In genomic region chr11:32870676-32871075, GRCh38 we compare ENCODE assay signal across 9 cellular contexts. TPM values are rescaled to one million over a fixed set of nuclear protein-coding genes. Genes with fewer than 3 reads are reported as not detected.
A peak's percentile ranks its signal among the peaks of the same experiment; 100 is the strongest.
DNase-seq lines count a peak whose midpoint lies in the region; ATAC-seq and TF ChIP-seq lines count a peak whose summit lies in the region.
"Had no signal": no experiment of that assay in that cellular context is flagged by ENCODE, and none has a peak within 500 bp of the region (broad histone marks: within the 10 kb centered on the region; RNA-seq: fewer than 3 reads in every experiment).

No MANE protein-coding gene starts in this region.

- H3K27me3 Mint-ChIP-seq in T-helper 17 cell, result peaks cover 20% of the 10 kb centered on the region

- DNase-seq in AG04450 (ENCODE audit: low read depth, low spot score) (no peak), GM13976 (ENCODE audit: low spot score) (peak; percentile 27), T-helper 17 cell (no peak), fibroblast of pulmonary artery (ENCODE audit: low read depth) (peak; percentile 8), left lung (no peak), medulla oblongata (ENCODE audit: extremely low spot score) (no peak), left ventricle myocardium superior (no peak)

- ATAC-seq in T-helper 17 cell, result peak; percentile 54
- no peak for ATAC-seq in left lung
- ATAC-seq in GM21423 (IDR thresholded peaks at IDR 0.05; ENCODE audit: unreplicated experiment), result no peak
- ATAC-seq in left ventricle myocardium superior, result no peak

- intact Hi-C loops in left lung (cut with DNase I), result no loop called here
- intact Hi-C loops in left ventricle myocardium superior (cut with micrococcal nuclease), result no loop called here

- CTCF ChIA-PET in AG04450 (lab: Charles Lee), result interaction anchor here (0.6 to 1.0 kb wide), 2 partner anchors 26 to 62 kb away, joined by 3 to 4 read pairs; no protein-coding TSS in a partner anchor

- peaks cover 4% of the 10 kb centered on the region for H3K27me3 ChIP-seq in AG04450 (ENCODE audit: control insufficient read depth, insufficient read depth, low read length)
- H3K27me3 ChIP-seq in left lung, result no peaks in the 10 kb centered on the region

- H3K4me1 Mint-ChIP-seq in T-helper 17 cell, result no peaks in the 10 kb centered on the region

- H3K27ac Mint-ChIP-seq in T-helper 17 cell, result no peak overlapping the region

- no peak overlapping the region for H3K27ac ChIP-seq in AG04450 (ENCODE audit: low read depth, low read length)
- no peak overlapping the region for H3K27ac ChIP-seq in left lung

- H3K4me1 ChIP-seq in left lung, result no peaks in the 10 kb centered on the region

- no peak overlapping the region for H3K4me3 ChIP-seq in AG04450 (ENCODE audit: low read depth, low read length)
- no peak overlapping the region for H3K4me3 ChIP-seq in fibroblast of pulmonary artery (replicated peaks; ENCODE audit: low read depth, low read length)
- no peak overlapping the region for H3K4me3 ChIP-seq in left lung

- POLR2A ChIA-PET in AG04450 (lab: Yijun Ruan, JAX), result no interaction called here

- no peaks in the 10 kb centered on the region for H3K36me3 ChIP-seq in left lung

- no peak overlapping the region for H3K4me3 Mint-ChIP-seq in T-helper 17 cell

- in situ Hi-C loops in GM13976 (cut with MboI; ENCODE audit: low sequenced_read_pairs, unreplicated experiment), result no loop called here

- peak; percentile 43 for TF ChIP-seq CTCF in AG04450 (IDR thresholded peaks at IDR 0.05; ENCODE audit: low read depth, low read length)
- TF ChIP-seq CTCF in GM13976 (IDR thresholded peaks at IDR 0.05; ENCODE audit: borderline replicate concordance, control extremely low read depth, extremely low read depth, insufficient read depth, missing control alignments), result no peak
- TF ChIP-seq CTCF in fibroblast of pulmonary artery (IDR thresholded peaks at IDR 0.05; ENCODE audit: low read length, missing control alignments), result peak; percentile 34
- no peak for TF ChIP-seq CTCF in left lung (IDR thresholded peaks at IDR 0.05)

- no peaks in the 10 kb centered on the region for H3K36me3 Mint-ChIP-seq in T-helper 17 cell (ENCODE audit: low read depth)

- H3K9me3 ChIP-seq in AG04450 (ENCODE audit: control insufficient read depth, insufficient read depth, low read length), result no peaks in the 10 kb centered on the region
- H3K9me3 ChIP-seq in T-helper 17 cell (ENCODE audit: control insufficient read depth, low read length, poor library complexity, severe bottlenecking), result no peaks in the 10 kb centered on the region
- H3K9me3 ChIP-seq in left lung, result peaks cover 0 to 3% of the 10 kb centered on the region in 2 donors

RNA-seq across cellular contexts. Expression of gene QSER1, which starts 21.9 kb away (rescaled TPM):
- polyA plus RNA-seq in AG04450 (2011; rRNA removed), result 14.6 and 16.4 TPM in 2 replicates
- polyA minus RNA-seq in AG04450 (2011; rRNA and poly(A)+ RNA removed), result 23.9 and 39.9 TPM in 2 replicates
- total RNA-seq in T-helper 17 cell (10 to 100 TPM in 1 of 2 donors, 1 to 10 TPM in 1; 9.4 to 12.1 TPM), left lung (10 to 100 TPM; 23.4 to 24.6 TPM), left ventricle myocardium superior (16.5 TPM)

RNA-seq across cellular contexts. Expression of gene PRRG4, which starts 40.9 kb away (rescaled TPM):
- not detected in 2 replicates for polyA plus RNA-seq in AG04450 (2011; rRNA removed)
- not detected in 2 replicates for polyA minus RNA-seq in AG04450 (2011; rRNA and poly(A)+ RNA removed)
- under 1 TPM in 1 of 2 donors, not detected in 1; 0.07 TPM for total RNA-seq in T-helper 17 cell
- total RNA-seq in left lung, result 10 to 100 TPM; 12.6 to 14.2 TPM
- 0.62 TPM for total RNA-seq in left ventricle myocardium superior
- polyA plus RNA-seq: neural cell had no signal

Comparison
In these comparisons a context has a peak if more than half of its experiments do, and no peak if none do; other contexts are left out.
1. DNase-seq: peak in GM13976 (single experiment) and fibroblast of pulmonary artery (single experiment); none in AG04450 (single experiment), T-helper 17 cell (0 of 3), left lung (0 of 2), medulla oblongata (single experiment) and left ventricle myocardium superior (single experiment).
2. CTCF ChIP-seq: peak in AG04450 (single experiment) and fibroblast of pulmonary artery (single experiment); none in GM13976 (single experiment) and left lung (0 of 2).